24 cellular contexts compared by ENCODE assay signal in genomic region chr4:188433916-188434315, GRCh38.
DNase-seq lines count a peak whose midpoint lies in the region; ATAC-seq and TF ChIP-seq lines count a peak whose summit lies in the region.
"Had no signal": no experiment of that assay in that cellular context is flagged by ENCODE, and none has a peak within 500 bp of the region (broad histone marks: within the 10 kb centered on the region; RNA-seq: fewer than 3 reads in every experiment).

No MANE protein-coding gene starts in this region.

- ATAC-seq in GM21367 (IDR thresholded peaks at IDR 0.05; ENCODE audit: unreplicated experiment) (no peak), HG03442 (IDR thresholded peaks at IDR 0.05; ENCODE audit: unreplicated experiment) (no peak)
- ATAC-seq: GM23338 had no signal

- peak overlapping the region; percentile 67 for H3K27ac ChIP-seq in ectodermal cell (ENCODE audit: insufficient read depth, low read depth, low read length, poor library complexity, severe bottlenecking)
- H3K27ac ChIP-seq: 22Rv1, KMS-11, SJSA1 had no signal

- no peaks in the 10 kb centered on the region for H3K27me3 Mint-ChIP-seq in neural crest cell (ENCODE audit: low read depth)
- H3K27me3 Mint-ChIP-seq: IgD-negative memory B cell had no signal

- peaks cover 7% of the 10 kb centered on the region for H3K9me3 Mint-ChIP-seq in neural crest cell

- H3K4me1 Mint-ChIP-seq in neural crest cell = peaks cover 44% of the 10 kb centered on the region
- H3K4me1 Mint-ChIP-seq: IgD-negative memory B cell had no signal

- H3K4me1 ChIP-seq in ectodermal cell (ENCODE audit: control insufficient read depth, insufficient read depth, low read length) = peaks cover 13% of the 10 kb centered on the region
- H3K4me1 ChIP-seq: BE2C, HAP-1, SJSA1 had no signal

- no peak for TF ChIP-seq CTCF in neural crest cell (conservative IDR thresholded peaks at IDR 0.05)

- no peaks in the 10 kb centered on the region for H3K36me3 Mint-ChIP-seq in neural crest cell (ENCODE audit: low read depth)
- H3K36me3 Mint-ChIP-seq: IgD-negative memory B cell had no signal

- peak overlapping the region; percentile 30 for H3K27ac Mint-ChIP-seq in neural crest cell (ENCODE audit: unreplicated experiment)
- H3K27ac Mint-ChIP-seq: GM23338, IgD-negative memory B cell had no signal

- DNase-seq in DMS53 (lab: John Stamatoyannopoulos, UW) (peak; percentile 4), DMS53 treated with DMSO at 0.1 percent for 48 hours (lab: John Stamatoyannopoulos, UW; ENCODE audit: unreplicated experiment) (no peak), neural crest cell (ENCODE audit: low read depth, low spot score) (no peak), C1 segment of cervical spinal cord (lab: John Stamatoyannopoulos, UW) (no peak)
- DNase-seq in stimulated activated CD4-positive, alpha-beta T cell treated with anti-CD3 and anti-CD28 coated beads, Interleukin-4, amount 100 ng/mL, for 1 hour = no peak
- DNase-seq: ACHN, BE2C, DMS153, MM.1S, NCI-H2029, NCI-H226, NCI-H510A, NCI-H69, Right ventricle myocardium superior, RPMI8226 had no signal

- 8 to 10% methylated on average over 2 of the region's 2 CpGs for WGBS in ectodermal cell, 2 experiments

- H3K9me3 ChIP-seq in ectodermal cell (ENCODE audit: control insufficient read depth, low read length) = no peaks in the 10 kb centered on the region
- H3K9me3 ChIP-seq: BE2C, HAP-1, SJSA1 had no signal

- H3K4me3 Mint-ChIP-seq in neural crest cell = no peak overlapping the region
- H3K4me3 Mint-ChIP-seq: GM23338, IgD-negative memory B cell had no signal

- H3K27me3 ChIP-seq in ectodermal cell (ENCODE audit: control insufficient read depth, insufficient read depth, low read length, poor library complexity, severe bottlenecking) = no peaks in the 10 kb centered on the region
- H3K27me3 ChIP-seq: BE2C, SJSA1 had no signal

- H3K36me3 ChIP-seq in ectodermal cell (ENCODE audit: control insufficient read depth, insufficient read depth, low read length) = no peaks in the 10 kb centered on the region
- H3K36me3 ChIP-seq: BE2C, HAP-1, SJSA1 had no signal

- no peak overlapping the region for H3K4me3 ChIP-seq in ectodermal cell (ENCODE audit: insufficient read depth, low read depth, low read length)
- H3K4me3 ChIP-seq: GM23338, HAP-1, SJSA1 had no signal
